In the genomic region with DNA sequence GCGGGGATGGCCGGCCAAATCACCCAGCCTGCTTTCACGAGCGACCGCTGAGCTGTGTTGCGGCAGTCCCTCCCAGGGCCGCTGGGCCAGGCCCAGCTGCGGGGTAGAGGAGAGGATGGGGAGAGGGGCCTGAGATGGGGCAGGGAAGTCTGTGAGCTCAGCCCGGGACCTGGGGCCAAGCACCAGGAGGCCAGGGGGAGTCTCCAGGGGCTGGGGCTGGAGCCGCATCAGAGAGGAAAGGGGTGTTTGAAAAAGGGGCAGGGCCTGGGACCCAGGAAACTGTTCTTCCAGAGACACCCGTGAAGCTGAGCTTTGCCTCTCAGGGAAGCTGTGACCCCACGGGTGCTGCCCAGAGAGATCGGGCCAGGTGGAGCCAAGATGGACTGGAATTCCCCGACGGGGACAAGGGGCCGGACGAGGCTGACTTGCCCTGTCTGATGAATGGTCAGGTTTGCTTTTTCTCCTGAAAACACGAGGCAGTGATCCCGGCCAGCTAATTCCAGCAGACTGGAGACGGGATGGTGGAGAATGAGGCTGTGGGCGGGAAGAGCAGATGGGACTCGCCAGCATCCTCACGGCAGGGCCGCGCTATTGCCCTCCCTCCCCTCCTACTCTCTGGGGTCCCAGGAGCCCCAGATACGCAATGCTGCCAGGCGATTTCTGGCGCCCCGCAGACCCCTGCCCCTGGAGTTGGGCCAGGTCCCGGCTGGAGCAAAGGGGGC, we compare ENCODE assay signal across 8 cellular contexts. TPM values are rescaled to one million over a fixed set of nuclear protein-coding genes. Genes with fewer than 3 reads are reported as not detected.
A peak's percentile ranks its signal among the peaks of the same experiment; 100 is the strongest.
DNase-seq lines count a peak whose midpoint lies in the region; ATAC-seq and FAIRE-seq lines count a peak whose summit lies in the region.

No MANE protein-coding gene starts in this region.

- peaks cover 8% of the 10 kb centered on the region for H3K4me1 Mint-ChIP-seq in activated CD8-positive, alpha-beta memory T cell treated with anti-CD3 and anti-CD28 coated beads, Interleukin-2, amount 10 ng/mL, durations not matched to agents 7 days and 5 days

- CTCF ChIA-PET in activated CD8-positive, alpha-beta memory T cell treated with anti-CD3 and anti-CD28 coated beads, Interleukin-2, amount 10 ng/mL, durations not matched to agents 7 days and 5 days (lab: Charles Lee), result no interaction called here

- peak; percentile 5 for ATAC-seq in activated CD8-positive, alpha-beta memory T cell treated with anti-CD3 and anti-CD28 coated beads, Interleukin-2, amount 10 ng/mL, durations not matched to agents 7 days and 5 days
- ATAC-seq in GM21737 (IDR thresholded peaks at IDR 0.05; ENCODE audit: unreplicated experiment) (no peak), HG03039 (IDR thresholded peaks at IDR 0.05; ENCODE audit: unreplicated experiment) (no peak)

- FAIRE-seq in urothelium cell line (lab: Jason Lieb, UNC), result no peak

- peaks cover 0 to 7% of the 10 kb centered on the region in 2 donors for H3K4me1 ChIP-seq in mucosa of rectum (ENCODE audit: control insufficient read depth in 2 of 2, insufficient read depth in 2 of 2, low read length in 2 of 2)

- H3K36me3 Mint-ChIP-seq in activated CD8-positive, alpha-beta memory T cell treated with anti-CD3 and anti-CD28 coated beads, Interleukin-2, amount 10 ng/mL, durations not matched to agents 7 days and 5 days, result no peaks in the 10 kb centered on the region

- no peaks in the 10 kb centered on the region for H3K36me3 ChIP-seq in mucosa of rectum (ENCODE audit: control insufficient read depth in 2 of 2, insufficient read depth in 2 of 2, low read length in 2 of 2)

- peak overlapping the region; percentile 55 for H3K4me3 Mint-ChIP-seq in activated CD8-positive, alpha-beta memory T cell treated with anti-CD3 and anti-CD28 coated beads, Interleukin-2, amount 10 ng/mL, durations not matched to agents 7 days and 5 days

- peaks cover 12% of the 10 kb centered on the region for H3K27me3 Mint-ChIP-seq in activated CD8-positive, alpha-beta memory T cell treated with anti-CD3 and anti-CD28 coated beads, Interleukin-2, amount 10 ng/mL, durations not matched to agents 7 days and 5 days

- no peak for DNase-seq in activated CD8-positive, alpha-beta memory T cell treated with anti-CD3 and anti-CD28 coated beads, Interleukin-2, amount 10 ng/mL, durations not matched to agents 7 days and 5 days
- no peak for DNase-seq in activated CD8-positive, alpha-beta memory T cell treated with anti-CD3 and anti-CD28 coated beads, Interleukin-2, amount 50 U/mL, for 48 hours
- DNase-seq in dermis blood vessel endothelial cell, result peak; percentile 79
- peak; percentile 54 for DNase-seq in urothelium cell line (ENCODE audit: low spot score)
- DNase-seq in NCI-H2171 treated with DMSO at 0.1 percent for 48 hours (lab: John Stamatoyannopoulos, UW), result no peak

- no peak overlapping the region for H3K4me3 ChIP-seq in mucosa of rectum (ENCODE audit: low read length in 2 of 2)

- peak overlapping the region; percentile 75 to 86 for H3K27ac ChIP-seq in mucosa of rectum (ENCODE audit: low read depth in 2 of 2, low read length in 2 of 2)

- no peak overlapping the region for H3K9ac ChIP-seq in mucosa of rectum (ENCODE audit: low read depth in 1 of 2, low read length in 2 of 2)

- H3K9me3 ChIP-seq in mucosa of rectum (ENCODE audit: control insufficient read depth in 2 of 2, low read length in 2 of 2), result no peaks in the 10 kb centered on the region

- no peaks in the 10 kb centered on the region for H3K9me3 Mint-ChIP-seq in activated CD8-positive, alpha-beta memory T cell treated with anti-CD3 and anti-CD28 coated beads, Interleukin-2, amount 10 ng/mL, durations not matched to agents 7 days and 5 days (ENCODE audit: low read depth)

- H3K27me3 ChIP-seq in mucosa of rectum (ENCODE audit: control insufficient read depth in 2 of 2, insufficient read depth in 2 of 2, low read length in 2 of 2), result no peaks in the 10 kb centered on the region

- no peak overlapping the region for H3K27ac Mint-ChIP-seq in activated CD8-positive, alpha-beta memory T cell treated with anti-CD3 and anti-CD28 coated beads, Interleukin-2, amount 10 ng/mL, durations not matched to agents 7 days and 5 days

RNA-seq across cellular contexts. Expression of gene COL18A1, which starts 40.3 kb away (rescaled TPM):
- 1 to 10 TPM; 5.2 to 7.3 TPM for total RNA-seq in activated CD8-positive, alpha-beta memory T cell treated with anti-CD3 and anti-CD28 coated beads, Interleukin-2, amount 10 ng/mL, durations not matched to agents 7 days and 5 days
- 309 and 317 TPM in 2 replicates for total RNA-seq in dermis blood vessel endothelial cell

Comparison
In these comparisons a context has a peak if more than half of its experiments do, and no peak if none do; other contexts are left out.
1. DNase-seq: peak in dermis blood vessel endothelial cell (single experiment) and urothelium cell line (single experiment); none in activated CD8-positive, alpha-beta memory T cell treated with anti-CD3 and anti-CD28 coated beads, Interleukin-2, amount 10 ng/mL, durations not matched to agents 7 days and 5 days (single experiment), activated CD8-positive, alpha-beta memory T cell treated with anti-CD3 and anti-CD28 coated beads, Interleukin-2, amount 50 U/mL, for 48 hours (single experiment) and NCI-H2171 treated with DMSO at 0.1 percent for 48 hours (single experiment).
2. RNA of gene COL18A1, which starts 40.3 kb away (total RNA-seq): 309 to 317 TPM in dermis blood vessel endothelial cell; 5.2 to 7.3 TPM in activated CD8-positive, alpha-beta memory T cell treated with anti-CD3 and anti-CD28 coated beads, Interleukin-2, amount 10 ng/mL, durations not matched to agents 7 days and 5 days; every median in the first group is over 10 times any median in the second.